8 cellular contexts compared by ENCODE assay signal in the genomic region with DNA sequence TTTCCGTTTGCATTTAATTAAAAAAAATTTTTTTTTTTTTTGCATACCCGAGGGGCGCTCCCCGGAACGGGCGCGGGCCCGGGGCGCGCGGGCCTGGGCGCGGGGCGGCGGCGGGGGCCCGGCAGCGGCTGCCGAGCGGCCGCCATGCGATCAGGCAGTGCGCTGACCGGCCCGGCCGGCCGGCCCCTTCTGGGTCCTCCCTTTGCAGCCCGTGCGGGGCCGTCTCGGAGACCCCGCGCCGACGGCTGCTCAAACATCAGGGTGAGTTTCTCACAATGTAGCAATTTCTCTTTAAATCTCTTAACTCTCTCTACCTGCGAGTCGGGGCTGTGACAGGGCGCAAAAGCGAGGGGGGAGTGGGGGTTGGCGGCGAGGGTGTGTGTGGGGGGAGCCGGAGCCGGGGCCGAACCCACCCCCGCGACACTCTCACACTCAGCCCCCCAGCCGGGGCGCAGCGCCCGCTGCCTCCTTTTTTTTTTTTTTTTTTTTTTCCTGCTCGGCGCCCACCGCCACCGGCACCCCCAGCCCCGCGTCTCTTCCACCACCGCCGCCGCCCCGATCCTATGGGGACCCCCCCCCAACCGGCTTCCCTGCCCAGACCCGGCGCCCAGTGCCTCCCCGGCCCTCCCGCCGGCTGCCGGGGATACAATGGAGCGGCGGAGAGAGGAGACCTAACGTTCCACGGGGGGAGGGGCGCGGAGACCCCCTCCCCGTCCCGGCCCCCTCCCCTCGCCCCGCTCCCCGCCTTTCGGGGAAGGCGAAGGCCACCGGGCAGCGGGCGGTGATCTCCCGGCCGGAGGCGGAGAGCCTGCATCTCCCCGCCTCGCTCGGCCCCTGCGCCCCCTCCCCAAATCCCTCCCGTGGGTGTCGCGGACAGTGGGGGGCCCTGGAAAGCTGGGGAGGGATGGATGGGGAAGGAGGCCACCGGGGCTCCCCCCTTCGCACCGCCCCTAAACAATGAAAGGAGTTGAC.
DNase-seq lines count a peak whose midpoint lies in the region; ATAC-seq and TF ChIP-seq lines count a peak whose summit lies in the region.

A gene (plus strand): TSS at position 227 of the 972 bp plus-strand sequence. CDS start 64,441 bp downstream, outside the sequence.

- DNase-seq in COLO668 (lab: John Stamatoyannopoulos, UW; ENCODE audit: unreplicated experiment) (peak; percentile 91), HPDE6-E6E7 (ENCODE audit: extremely low spot score) (peak; percentile 76), NT2/D1 (ENCODE audit: low read depth, low spot score) (peak; percentile 61), activated T-cell treated with anti-CD3 and anti-CD28 coated beads for 24 hours (ENCODE audit: low read depth) (peak; percentile 69), epithelial cell of esophagus (ENCODE audit: low read depth) (peak; percentile 83), middle frontal gyrus (ENCODE audit: extremely low spot score, low spot score) (peak; percentile 66)
- peak; percentile 66 to 74 for DNase-seq in stimulated activated CD8-positive, alpha-beta memory T cell treated with anti-CD3 and anti-CD28 coated beads, Interleukin-15, amount 100 ng/mL, for 48 hours (ENCODE audit: low read depth in 2 of 2)

- TF ChIP-seq CTCF in epithelial cell of esophagus (IDR thresholded peaks at IDR 0.05; ENCODE audit: insufficient read depth, low read depth, low read length, missing control alignments), result no peak

- peaks cover 8% of the 10 kb centered on the region for H3K4me1 ChIP-seq in NT2/D1 (ENCODE audit: insufficient read depth, insufficient read length)

- peak within 1 kb of the TSS; percentile 85 for H3K4me3 ChIP-seq in NT2/D1 (ENCODE audit: insufficient read length, low read depth)
- peak within 1 kb of the TSS; percentile 81 for H3K4me3 ChIP-seq in epithelial cell of esophagus (ENCODE audit: low read length)

- peaks cover 15% of the 10 kb centered on the region for H3K36me3 ChIP-seq in NT2/D1 (ENCODE audit: insufficient read depth, insufficient read length, low read length)

- peak; percentile 37 for ATAC-seq in GM19455 (IDR thresholded peaks at IDR 0.05; ENCODE audit: unreplicated experiment)

- H3K9me3 ChIP-seq in NT2/D1 (ENCODE audit: insufficient read depth, low read length), result no peaks in the 10 kb centered on the region

- H3K27me3 ChIP-seq in NT2/D1 (ENCODE audit: insufficient read depth, insufficient read length), result no peaks in the 10 kb centered on the region

- peak within 1 kb of the TSS; percentile 98 for H3K9ac ChIP-seq in NT2/D1 (ENCODE audit: insufficient read length, low read depth)

Comparison
In these comparisons a context has a peak if more than half of its experiments do, and no peak if none do; other contexts are left out.
1. Peak in every context shown above with its lines: DNase-seq, ATAC-seq and H3K4me3 ChIP-seq.